In the genomic region with DNA sequence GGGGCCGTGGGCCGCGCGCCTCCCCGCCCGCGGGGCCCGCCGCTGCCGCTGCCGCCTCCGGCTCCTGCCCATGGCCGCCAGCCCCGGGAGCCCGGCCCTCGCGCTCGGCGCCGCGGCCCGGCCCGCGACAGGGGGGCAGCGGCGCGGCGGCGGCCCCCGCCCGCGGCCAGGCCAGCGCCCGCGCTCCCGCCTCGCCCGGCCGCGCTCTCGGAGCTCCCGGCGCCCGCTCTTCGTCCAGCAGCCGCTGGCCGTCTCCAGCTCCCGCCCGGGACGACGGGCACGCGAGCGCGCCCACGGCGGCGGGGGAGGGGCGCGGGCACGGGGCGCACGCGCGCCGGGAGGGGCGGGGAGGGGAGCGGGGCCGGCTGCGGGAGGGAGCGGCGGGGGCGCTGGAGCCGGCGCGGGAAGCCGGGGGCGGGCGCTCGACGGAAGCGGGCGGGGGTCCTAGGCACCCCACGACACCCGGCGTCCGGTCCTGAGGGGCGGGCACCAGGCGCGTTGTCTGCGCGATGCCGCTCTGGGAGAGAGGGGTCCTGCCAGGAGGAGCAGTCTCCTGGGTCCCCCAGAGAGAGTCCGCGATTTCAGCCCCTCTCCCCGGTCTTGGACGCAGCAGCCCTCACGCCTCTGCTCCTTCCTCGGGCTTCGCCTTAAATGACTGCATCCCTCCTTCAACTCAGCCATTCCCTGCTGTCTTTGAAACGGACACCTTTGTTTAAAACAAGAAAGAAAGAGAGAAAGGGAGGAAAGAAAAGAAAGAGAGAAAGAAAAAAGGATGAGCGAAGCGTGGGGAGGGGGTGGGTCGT, we compare ENCODE assay signal across 1 cellular context.
TF ChIP-seq lines count a peak whose summit lies in the region.

No MANE protein-coding gene starts in this region.

TF ChIP-seq in HepG2, 621 proteins besides CTCF, POLR2A, EP300 and RAD21:
- TF ChIP-seq PHF8 (CRISPR knock-in tag; IDR thresholded peaks at IDR 0.05): no peak
- TF ChIP-seq FOXO1 (CRISPR knock-in tag; IDR thresholded peaks at IDR 0.05): no peak
- TF ChIP-seq GTF3A (CRISPR knock-in tag; conservative IDR thresholded peaks at IDR 0.05): no peak
- TF ChIP-seq ZNF335 (CRISPR knock-in tag; IDR thresholded peaks at IDR 0.05): no peak
- no peak for TF ChIP-seq ZNF558 (CRISPR knock-in tag; IDR thresholded peaks at IDR 0.05; ENCODE audit: borderline replicate concordance)
- 0 out of 2 replicates have a peak, but pooled peaks have one; percentile 59 for TF ChIP-seq EZH2 (conservative IDR thresholded peaks at IDR 0.05; ENCODE audit: low read depth, low read length)
- no peak for TF ChIP-seq SRY (CRISPR knock-in tag; IDR thresholded peaks at IDR 0.05)
- TF ChIP-seq ZHX1 (CRISPR knock-in tag; IDR thresholded peaks at IDR 0.05; ENCODE audit: low read depth): no peak
